In the genomic region with DNA sequence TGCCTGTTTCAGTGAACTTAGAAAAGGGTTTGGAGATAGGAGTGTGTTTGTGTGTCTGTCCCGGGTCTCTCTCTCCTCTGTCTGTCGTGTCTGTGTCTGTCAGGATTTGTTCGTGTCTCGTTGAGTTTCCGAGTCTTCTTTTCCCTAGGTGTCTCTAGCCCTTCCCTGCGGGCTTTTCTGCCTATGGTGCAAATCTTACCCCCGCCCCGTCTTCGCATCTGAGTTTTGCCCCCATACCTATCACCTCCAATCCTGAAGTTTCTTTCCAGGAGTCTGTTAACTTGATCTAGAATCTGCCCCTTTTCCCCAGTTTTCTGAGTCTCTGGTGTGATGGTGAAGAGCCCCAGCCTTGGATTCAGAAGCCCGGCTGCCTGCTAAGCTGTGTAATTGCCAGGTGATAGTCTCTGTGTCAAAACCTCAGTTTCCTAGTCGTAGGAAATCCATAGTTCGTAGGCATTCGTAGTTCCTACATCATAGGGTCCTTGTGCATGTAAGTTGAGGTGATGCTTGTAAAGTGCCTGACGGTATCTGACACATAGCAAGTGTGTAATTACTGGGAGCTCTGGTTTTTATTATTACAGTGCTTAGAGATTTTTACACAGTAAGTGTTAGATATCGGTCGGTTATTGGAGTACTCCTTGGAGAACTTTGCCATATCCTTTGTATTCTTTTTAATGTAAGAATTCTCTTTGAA, we compare ENCODE assay signal across 8 cellular contexts. TPM values are rescaled to one million over a fixed set of nuclear protein-coding genes. Genes with fewer than 3 reads are reported as not detected.
A peak's percentile ranks its signal among the peaks of the same experiment; 100 is the strongest.
DNase-seq lines count a peak whose midpoint lies in the region; ATAC-seq, FAIRE-seq and TF ChIP-seq lines count a peak whose summit lies in the region.

No MANE protein-coding gene starts in this region.

- H3K4me2 ChIP-seq in SK-N-SH (peak overlapping the region; percentile 97), keratinocyte (ENCODE audit: control insufficient read depth, extremely low read depth, insufficient read depth, low read depth, low read length) (peak overlapping the region; percentile 89)

- peaks cover 62% of the 10 kb centered on the region for H3K4me1 Mint-ChIP-seq in activated naive CD8-positive, alpha-beta T cell (ENCODE audit: low read depth)

- peaks cover 32% of the 10 kb centered on the region for H3F3A ChIP-seq in SK-N-SH (replicated peaks; ENCODE audit: insufficient read depth)

- H4K20me1 ChIP-seq in SK-N-SH (ENCODE audit: insufficient read depth), result peaks cover 78% of the 10 kb centered on the region
- peaks cover 16% of the 10 kb centered on the region for H4K20me1 ChIP-seq in keratinocyte (ENCODE audit: control insufficient read depth, extremely low read depth, insufficient read depth, low read length)

- peak overlapping the region; percentile 97 for H3K4me3 Mint-ChIP-seq in activated naive CD8-positive, alpha-beta T cell

- H3K9me3 ChIP-seq in SK-N-SH (no peaks in the 10 kb centered on the region), keratinocyte (ENCODE audit: control insufficient read depth, low read depth, low read length) (no peaks in the 10 kb centered on the region), suprapubic skin (no peaks in the 10 kb centered on the region)

- no peak for ATAC-seq in SK-N-SH treated with all-trans-retinoic acid at 6 μM for 48 hours
- no peak for ATAC-seq in GM18519 (IDR thresholded peaks at IDR 0.05; ENCODE audit: low FRiP score, unreplicated experiment)

- H3K79me2 ChIP-seq in SK-N-SH (ENCODE audit: insufficient read depth), result peaks cover 91% of the 10 kb centered on the region
- H3K79me2 ChIP-seq in keratinocyte (ENCODE audit: control insufficient read depth, insufficient read depth, low read length), result peaks cover 82% of the 10 kb centered on the region

- CTCF ChIA-PET in SK-N-SH (lab: Yijun Ruan, JAX), result interaction anchor here (1.0 kb wide), 1 partner anchor 22 kb away, joined by 4 read pairs; no protein-coding TSS in a partner anchor

- peak overlapping the region; percentile 74 to 96 for H3K4me3 ChIP-seq in SK-N-SH (ENCODE audit: low read depth in 2 of 2, low read length in 1 of 2)
- H3K4me3 ChIP-seq in keratinocyte (ENCODE audit: control insufficient read depth in 2 of 3, extremely low read depth in 1 of 3, insufficient read depth in 2 of 3, low read depth in 1 of 3, low read length in 3 of 3), result peak overlapping the region; percentile 59 to 95 (median 89)
- H3K4me3 ChIP-seq in suprapubic skin, result peak overlapping the region; percentile 91

- no peak for TF ChIP-seq RAD21 in SK-N-SH (IDR thresholded peaks at IDR 0.05; ENCODE audit: low read length)

- H2AFZ ChIP-seq in SK-N-SH (ENCODE audit: low read depth) (no peak overlapping the region), keratinocyte (ENCODE audit: control insufficient read depth, low read length) (peak overlapping the region; percentile 52)

- H3K4me1 ChIP-seq in SK-N-SH (ENCODE audit: control insufficient read depth in 1 of 2, insufficient read depth in 2 of 2, low read depth in 1 of 2, low read length in 1 of 2) (peaks cover 7 to 28% of the 10 kb centered on the region in 2 experiments; a peak in 3 of 4 replicates), keratinocyte (ENCODE audit: control insufficient read depth, extremely low read depth, insufficient read depth, low read length) (peaks cover 31% of the 10 kb centered on the region), suprapubic skin (peaks cover 65% of the 10 kb centered on the region)

- FAIRE-seq in keratinocyte (lab: Jason Lieb, UNC), result no peak

- no peaks in the 10 kb centered on the region for H3K9me2 ChIP-seq in SK-N-SH

- no peak for TF ChIP-seq POLR2A in suprapubic skin (IDR thresholded peaks at IDR 0.05)

- H3K27ac Mint-ChIP-seq in activated naive CD8-positive, alpha-beta T cell, result peak overlapping the region; percentile 91

- TF ChIP-seq EP300 in SK-N-SH (IDR thresholded peaks at IDR 0.05; ENCODE audit: borderline replicate concordance in 1 of 2, low read depth in 1 of 2, low read length in 1 of 2) (no peak), suprapubic skin (IDR thresholded peaks at IDR 0.05) (no peak)

- H3K9me3 Mint-ChIP-seq in activated naive CD8-positive, alpha-beta T cell (ENCODE audit: low read depth), result no peaks in the 10 kb centered on the region

- no peaks in the 10 kb centered on the region for H3K27me3 Mint-ChIP-seq in activated naive CD8-positive, alpha-beta T cell

- peaks cover 2% of the 10 kb centered on the region for H3K36me3 Mint-ChIP-seq in activated naive CD8-positive, alpha-beta T cell

- POLR2A ChIA-PET in SK-N-SH (lab: Yijun Ruan, JAX), result no interaction called here

- H3K27me3 ChIP-seq in SK-N-SH (ENCODE audit: insufficient read depth) (no peaks in the 10 kb centered on the region), keratinocyte (ENCODE audit: control insufficient read depth, extremely low read depth, insufficient read depth, low read length) (no peaks in the 10 kb centered on the region), suprapubic skin (no peaks in the 10 kb centered on the region)

- 13% methylated on average over 16 of the region's 16 CpGs for WGBS in SK-N-SH (ENCODE audit: low lambda C conversion rate)
- 9% methylated on average over 16 of the region's 16 CpGs for whole genome bisulfite sequencing in suprapubic skin

- DNase-seq in SK-N-SH, result no peak
- DNase-seq in keratinocyte (ENCODE audit: low read depth, low spot score), result no peak
- DNase-seq in suprapubic skin (ENCODE audit: low spot score in 2 of 2), result no peak
- no peak for DNase-seq in T1000 (lab: John Stamatoyannopoulos, UW)
- no peak for DNase-seq in HPDE6-E6E7 (ENCODE audit: extremely low spot score)

- H3K9ac ChIP-seq in SK-N-SH (peak overlapping the region; percentile 87), keratinocyte (ENCODE audit: control insufficient read depth, extremely low read depth, insufficient read depth, low read length) (peak overlapping the region; percentile 94)

- H3K27ac ChIP-seq in SK-N-SH (ENCODE audit: low read depth in 2 of 2, low read length in 1 of 2) (peak overlapping the region; percentile 74 to 84; a peak in 3 of 4 replicates), keratinocyte (ENCODE audit: control insufficient read depth, insufficient read depth, low read length) (peak overlapping the region; percentile 85), suprapubic skin (peak overlapping the region; percentile 91)

- dilution Hi-C loops in keratinocyte (cut with MboI; ENCODE audit: extremely low pct_ligation_motif_present, low sequenced_read_pairs), result no loop called here

- H3K9me1 ChIP-seq in keratinocyte (ENCODE audit: control insufficient read depth, extremely low read depth, insufficient read depth, low read length), result no peaks in the 10 kb centered on the region

- TF ChIP-seq CTCF in SK-N-SH (IDR thresholded peaks at IDR 0.05) (no peak), keratinocyte (optimal IDR thresholded peaks at IDR 0.05 in 1 of 3, IDR thresholded peaks at IDR 0.05 in 1 of 3, conservative IDR thresholded peaks at IDR 0.05 in 1 of 3; ENCODE audit: extremely low read depth in 1 of 3, insufficient read depth in 2 of 3, low read length in 3 of 3) (no peak), suprapubic skin (IDR thresholded peaks at IDR 0.05) (no peak)

- H3K36me3 ChIP-seq in SK-N-SH (replicated peaks in 1 of 2; ENCODE audit: control insufficient read depth in 1 of 2, insufficient read depth in 2 of 2, low read length in 1 of 2) (peaks cover 21 to 42% of the 10 kb centered on the region in 2 experiments), keratinocyte (ENCODE audit: control insufficient read depth in 2 of 2, extremely low read depth in 1 of 2, insufficient read depth in 2 of 2, low read length in 2 of 2) (peaks cover 24 to 35% of the 10 kb centered on the region in 2 experiments), suprapubic skin (peaks cover 49% of the 10 kb centered on the region)

RNA-seq across cellular contexts. Expression of a gene that starts 0.8 kb away (rescaled TPM):
- polyA plus RNA-seq in SK-N-SH (2012; rRNA removed) (72.0 and 134 TPM in 2 replicates), keratinocyte (23.0 to 62.1 TPM (median 23.3 TPM) in 3 replicates)
- polyA plus RNA-seq in SK-N-SH (2012; cell fraction: cytosol; rRNA removed), result 63.8 and 104 TPM in 2 replicates
- polyA plus RNA-seq in SK-N-SH (2012; cell fraction: nucleus; rRNA removed), result 83.4 and 133 TPM in 2 replicates
- 42.7 TPM for polyA plus RNA-seq in keratinocyte (2011; ENCODE audit: low read depth)
- 23.0 and 87.0 TPM in 2 replicates for polyA plus RNA-seq in keratinocyte (2011; cell fraction: cytosol; rRNA removed)
- polyA plus RNA-seq in keratinocyte (2011; cell fraction: nucleus; rRNA removed), result 22.0 and 30.0 TPM in 2 replicates
- 62.0 and 115 TPM in 2 replicates for polyA plus RNA-seq in keratinocyte (2012; ENCODE audit: low replicate concordance)
- 39.3 to 69.5 TPM (median 39.6 TPM) in 3 replicates for polyA minus RNA-seq in keratinocyte
- polyA minus RNA-seq in keratinocyte (2011; cell fraction: cytosol; rRNA and poly(A)+ RNA removed), result 199 TPM
- 21.7 and 24.2 TPM in 2 replicates for polyA minus RNA-seq in keratinocyte (2011; cell fraction: nucleus; rRNA and poly(A)+ RNA removed)
- total RNA-seq in suprapubic skin, result 100 to 1,000 TPM in 1 of 4 donors, 10 to 100 TPM in 3; 80.1 to 104 (median 82.9) TPM

RNA-seq across cellular contexts. Expression of a gene that starts 21.0 kb away (rescaled TPM):
- 217 and 321 TPM in 2 replicates for polyA plus RNA-seq in SK-N-SH (2012; rRNA removed)
- 124 and 156 TPM in 2 replicates for polyA plus RNA-seq in SK-N-SH (2012; cell fraction: cytosol; rRNA removed)
- 370 and 570 TPM in 2 replicates for polyA plus RNA-seq in SK-N-SH (2012; cell fraction: nucleus; rRNA removed)
- polyA plus RNA-seq in keratinocyte, result 109 to 157 TPM (median 109 TPM) in 3 replicates
- polyA plus RNA-seq in keratinocyte (2011; ENCODE audit: low read depth), result 104 TPM
- 71.4 and 181 TPM in 2 replicates for polyA plus RNA-seq in keratinocyte (2011; cell fraction: cytosol; rRNA removed)
- polyA plus RNA-seq in keratinocyte (2011; cell fraction: nucleus; rRNA removed), result 194 and 249 TPM in 2 replicates
- 74.1 and 161 TPM in 2 replicates for polyA plus RNA-seq in keratinocyte (2012; ENCODE audit: low replicate concordance)
- polyA minus RNA-seq in keratinocyte, result 80.8 to 152 TPM (median 96.3 TPM) in 3 replicates
- polyA minus RNA-seq in keratinocyte (2011; cell fraction: cytosol; rRNA and poly(A)+ RNA removed), result 148 TPM
- 94.0 and 97.5 TPM in 2 replicates for polyA minus RNA-seq in keratinocyte (2011; cell fraction: nucleus; rRNA and poly(A)+ RNA removed)
- 100 to 1,000 TPM in 1 of 4 donors, 10 to 100 TPM in 3; 82.8 to 128 (median 88.5) TPM for total RNA-seq in suprapubic skin

RNA-seq across cellular contexts. Expression of a gene that starts 27.8 kb away (rescaled TPM):
- 20.1 and 27.1 TPM in 2 replicates for polyA plus RNA-seq in SK-N-SH (2012; rRNA removed)
- 16.0 and 19.9 TPM in 2 replicates for polyA plus RNA-seq in SK-N-SH (2012; cell fraction: cytosol; rRNA removed)
- polyA plus RNA-seq in SK-N-SH (2012; cell fraction: nucleus; rRNA removed), result 37.5 and 65.8 TPM in 2 replicates
- polyA plus RNA-seq in keratinocyte, result 2.3 to 3.5 TPM (median 3.1 TPM) in 3 replicates
- polyA plus RNA-seq in keratinocyte (2011; ENCODE audit: low read depth), result 1.8 TPM
- 1.6 and 4.0 TPM in 2 replicates for polyA plus RNA-seq in keratinocyte (2011; cell fraction: cytosol; rRNA removed)
- polyA plus RNA-seq in keratinocyte (2011; cell fraction: nucleus; rRNA removed), result 2.4 and 4.4 TPM in 2 replicates
- 2.8 and 4.6 TPM in 2 replicates for polyA plus RNA-seq in keratinocyte (2012; ENCODE audit: low replicate concordance)
- polyA minus RNA-seq in keratinocyte, result 0.96 to 3.7 TPM (median 1.1 TPM) in 3 replicates
- 1.5 TPM for polyA minus RNA-seq in keratinocyte (2011; cell fraction: cytosol; rRNA and poly(A)+ RNA removed)
- 0.62 and 0.84 TPM in 2 replicates for polyA minus RNA-seq in keratinocyte (2011; cell fraction: nucleus; rRNA and poly(A)+ RNA removed)
- 10 to 100 TPM in 1 of 4 donors, 1 to 10 TPM in 3; 6.2 to 18.3 (median 8.5) TPM for total RNA-seq in suprapubic skin

RNA-seq across cellular contexts. Expression of a gene that starts 32.4 kb away (rescaled TPM):
- polyA plus RNA-seq in SK-N-SH (2012; rRNA removed), result 24.2 and 24.7 TPM in 2 replicates
- 14.5 and 20.7 TPM in 2 replicates for polyA plus RNA-seq in SK-N-SH (2012; cell fraction: cytosol; rRNA removed)
- 27.5 and 35.6 TPM in 2 replicates for polyA plus RNA-seq in SK-N-SH (2012; cell fraction: nucleus; rRNA removed)
- 14.8 to 18.7 TPM (median 17.1 TPM) in 3 replicates for polyA plus RNA-seq in keratinocyte
- 5.0 TPM for polyA plus RNA-seq in keratinocyte (2011; ENCODE audit: low read depth)
- 15.0 and 26.2 TPM in 2 replicates for polyA plus RNA-seq in keratinocyte (2011; cell fraction: cytosol; rRNA removed)
- 12.8 and 15.9 TPM in 2 replicates for polyA plus RNA-seq in keratinocyte (2011; cell fraction: nucleus; rRNA removed)
- 23.6 and 36.3 TPM in 2 replicates for polyA plus RNA-seq in keratinocyte (2012; ENCODE audit: low replicate concordance)
- polyA minus RNA-seq in keratinocyte, result 13.6 to 28.6 TPM (median 26.6 TPM) in 3 replicates
- polyA minus RNA-seq in keratinocyte (2011; cell fraction: cytosol; rRNA and poly(A)+ RNA removed), result 21.7 TPM
- polyA minus RNA-seq in keratinocyte (2011; cell fraction: nucleus; rRNA and poly(A)+ RNA removed), result 6.0 and 7.7 TPM in 2 replicates
- 10 to 100 TPM; 16.3 to 27.1 (median 20.2) TPM for total RNA-seq in suprapubic skin

RNA-seq across cellular contexts. Expression of a gene that starts 35.0 kb away (rescaled TPM):
- polyA plus RNA-seq in SK-N-SH (2012; rRNA removed) (14.0 and 21.9 TPM in 2 replicates), keratinocyte (3.0 to 8.3 TPM (median 3.7 TPM) in 3 replicates)
- 16.3 and 18.1 TPM in 2 replicates for polyA plus RNA-seq in SK-N-SH (2012; cell fraction: cytosol; rRNA removed)
- 76.2 and 102 TPM in 2 replicates for polyA plus RNA-seq in SK-N-SH (2012; cell fraction: nucleus; rRNA removed)
- polyA plus RNA-seq in keratinocyte (2011; ENCODE audit: low read depth), result 3.4 TPM
- 9.4 and 16.5 TPM in 2 replicates for polyA plus RNA-seq in keratinocyte (2011; cell fraction: cytosol; rRNA removed)
- polyA plus RNA-seq in keratinocyte (2011; cell fraction: nucleus; rRNA removed), result 15.2 and 24.1 TPM in 2 replicates
- 20.5 and 21.3 TPM in 2 replicates for polyA plus RNA-seq in keratinocyte (2012; ENCODE audit: low replicate concordance)
- 3.1 to 16.1 TPM (median 4.9 TPM) in 3 replicates for polyA minus RNA-seq in keratinocyte
- polyA minus RNA-seq in keratinocyte (2011; cell fraction: cytosol; rRNA and poly(A)+ RNA removed), result 15.3 TPM
- polyA minus RNA-seq in keratinocyte (2011; cell fraction: nucleus; rRNA and poly(A)+ RNA removed), result 3.5 and 4.3 TPM in 2 replicates
- 10 to 100 TPM; 15.0 to 27.9 (median 22.3) TPM for total RNA-seq in suprapubic skin
